Comparison of ENCODE assay signal across 1 cellular context in the genomic region with DNA sequence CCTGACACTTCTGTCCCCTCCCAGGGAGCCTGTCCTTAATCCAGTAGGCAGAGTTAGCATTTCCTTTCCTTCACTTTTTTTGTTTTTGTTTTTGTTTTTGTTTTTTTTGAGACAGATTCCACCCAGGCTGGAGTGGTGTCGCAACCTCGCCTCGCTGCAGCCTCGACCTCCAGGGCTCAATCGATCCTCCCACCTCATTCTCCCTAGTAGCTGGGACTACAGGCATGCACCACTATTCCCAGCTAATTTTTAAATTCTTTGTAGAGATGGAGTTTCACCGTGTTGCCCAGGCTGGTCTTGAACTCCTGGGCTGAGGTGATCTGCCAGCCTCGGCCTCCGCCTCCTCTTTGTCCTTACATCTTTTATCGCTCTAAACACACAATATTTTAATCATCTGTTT.
TF ChIP-seq lines count a peak whose summit lies in the region.

No MANE protein-coding gene starts in this region.

TF ChIP-seq in H1, 55 proteins besides CTCF, POLR2A, EP300 and RAD21:
- TF ChIP-seq HDAC2 (IDR thresholded peaks at IDR 0.05; ENCODE audit: borderline replicate concordance in 1 of 2, low read depth in 2 of 2, low read length in 2 of 2) (no peak), BCL11A (IDR thresholded peaks at IDR 0.05; ENCODE audit: low read depth in 2 of 2, low read length in 2 of 2) (no peak), CBX8 (IDR thresholded peaks at IDR 0.05; ENCODE audit: borderline replicate concordance, low read depth, low read length) (no peak), CEBPB (IDR thresholded peaks at IDR 0.05; ENCODE audit: low read depth, low read length) (peak; percentile 22; the same call in 1 of the 2 replicates), FOSL1 (IDR thresholded peaks at IDR 0.05; ENCODE audit: insufficient read depth, low read depth, low read length) (no peak), EGR1 (IDR thresholded peaks at IDR 0.05; ENCODE audit: borderline replicate concordance, low read depth, low read length) (no peak), TAF7 (optimal IDR thresholded peaks at IDR 0.05; ENCODE audit: borderline replicate concordance, low read depth, low read length) (no peak)
- TF ChIP-seq, protein P1, sequence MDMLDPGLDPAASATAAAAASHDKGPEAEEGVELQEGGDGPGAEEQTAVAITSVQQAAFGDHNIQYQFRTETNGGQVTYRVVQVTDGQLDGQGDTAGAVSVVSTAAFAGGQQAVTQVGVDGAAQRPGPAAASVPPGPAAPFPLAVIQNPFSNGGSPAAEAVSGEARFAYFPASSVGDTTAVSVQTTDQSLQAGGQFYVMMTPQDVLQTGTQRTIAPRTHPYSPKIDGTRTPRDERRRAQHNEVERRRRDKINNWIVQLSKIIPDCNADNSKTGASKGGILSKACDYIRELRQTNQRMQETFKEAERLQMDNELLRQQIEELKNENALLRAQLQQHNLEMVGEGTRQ (IDR thresholded peaks at IDR 0.05; ENCODE audit: low read length) = no peak
TF ChIP-seq in H1: peak in this region for 1.
